Comparison of ENCODE assay signal across 8 cellular contexts in genomic region chr2:16773080-16773713, GRCh38.
DNase-seq lines count a peak whose midpoint lies in the region; ATAC-seq, FAIRE-seq and TF ChIP-seq lines count a peak whose summit lies in the region.

No MANE protein-coding gene starts in this region.

- in situ Hi-C loops in HepG2 (cut with HindIII; ENCODE audit: extremely low pct_ligation_motif_present, low pct_unique_long_range_greater_than_20kb), result loop anchor here (5.0 to 10.0 kb wide), 3 partner anchors 374 to 892 kb away; no protein-coding TSS in a partner anchor

- no peak overlapping the region for H3K9ac ChIP-seq in HepG2 (ENCODE audit: insufficient read depth, low read depth, low read length)

- peaks cover 7% of the 10 kb centered on the region; the same call in 1 of the 2 replicates for H3K4me1 ChIP-seq in HepG2 (ENCODE audit: insufficient read depth, low read length)
- no peaks in the 10 kb centered on the region for H3K4me1 ChIP-seq in uterus

- H4K20me1 ChIP-seq in HepG2 (ENCODE audit: insufficient read depth, low read length), result no peaks in the 10 kb centered on the region

- H2AFZ ChIP-seq in HepG2 (ENCODE audit: low read length), result no peak overlapping the region

- H3K9me3 ChIP-seq in HepG2 (ENCODE audit: low read length) (no peaks in the 10 kb centered on the region), uterus (no peaks in the 10 kb centered on the region)

- TF ChIP-seq POLR2A in HepG2 (IDR thresholded peaks at IDR 0.05; ENCODE audit: insufficient read depth in 1 of 2, low read depth in 2 of 2, low read length in 2 of 2) (no peak), uterus (IDR thresholded peaks at IDR 0.05) (no peak)

- POLR2A ChIA-PET in HepG2 (lab: Yijun Ruan, JAX), result no interaction called here

- H3K4me2 ChIP-seq in HepG2 (ENCODE audit: low read depth, low read length), result no peak overlapping the region

- intact Hi-C loops in HepG2 (cut with micrococcal nuclease; ENCODE audit: unreplicated experiment), result loop anchor here (1.0 to 10.0 kb wide), 3 partner anchors 127 to 902 kb away; no protein-coding TSS in a partner anchor
- intact Hi-C loops in uterus (cut with DNase I; ENCODE audit: low total_unique reads), result no loop called here

- no peak for TF ChIP-seq EP300 in HepG2 (IDR thresholded peaks at IDR 0.05; ENCODE audit: low read depth in 2 of 2, low read length in 2 of 2)
- no peak for TF ChIP-seq EP300 in HepG2 (CRISPR knock-in tag; IDR thresholded peaks at IDR 0.05; ENCODE audit: borderline replicate concordance)

- TF ChIP-seq RAD21 in HepG2 (CRISPR knock-in tag; IDR thresholded peaks at IDR 0.05), result peak; percentile 73

- ATAC-seq in GM19468 (IDR thresholded peaks at IDR 0.05; ENCODE audit: extremely low read depth, unreplicated experiment), result peak; percentile 43
- peak; percentile 89 for ATAC-seq in HG03565 (IDR thresholded peaks at IDR 0.05; ENCODE audit: unreplicated experiment)
- peak; percentile 81 for ATAC-seq in HepG2
- ATAC-seq in HG03045 (IDR thresholded peaks at IDR 0.05; ENCODE audit: unreplicated experiment), result no peak

- no peaks in the 10 kb centered on the region for H3K79me2 ChIP-seq in HepG2 (ENCODE audit: insufficient read depth, low read length)

- H3K4me3 ChIP-seq in choroid plexus epithelial cell (ENCODE audit: low read depth, low read length), result no peak overlapping the region
- H3K4me3 ChIP-seq in HepG2 (replicated peaks in 1 of 3; ENCODE audit: insufficient read depth in 1 of 3, low read depth in 2 of 3, low read length in 3 of 3), result no peak overlapping the region
- H3K4me3 ChIP-seq in uterus, result no peak overlapping the region

- H3K27ac ChIP-seq in HepG2 (ENCODE audit: extremely low read length, insufficient read depth, low read length), result no peak overlapping the region
- H3K27ac ChIP-seq in uterus, result no peak overlapping the region

- no peaks in the 10 kb centered on the region for H3K27me3 ChIP-seq in HepG2 (ENCODE audit: control insufficient read depth in 1 of 2, insufficient read depth in 2 of 2, low read length in 2 of 2)
- no peaks in the 10 kb centered on the region for H3K27me3 ChIP-seq in uterus

- WGBS in HepG2 (ENCODE audit: low lambda C conversion rate), result 16% methylated on average over 7 of the region's 8 CpGs

- FAIRE-seq in HepG2 (lab: Jason Lieb, UNC), result peak; percentile 88

- TF ChIP-seq CTCF in choroid plexus epithelial cell (conservative IDR thresholded peaks at IDR 0.05; ENCODE audit: low read depth, low read length) (peak; percentile 81), HepG2 (CRISPR knock-in tag; IDR thresholded peaks at IDR 0.05) (peak; percentile 89), uterus (IDR thresholded peaks at IDR 0.05) (peak in 3 of 4 experiments; percentile 30 to 59 (median 41))

- H3K36me3 ChIP-seq in HepG2 (replicated peaks in 1 of 2; ENCODE audit: control insufficient read depth in 1 of 2, insufficient read depth in 2 of 2, low read length in 2 of 2) (no peaks in the 10 kb centered on the region), uterus (no peaks in the 10 kb centered on the region)

- CTCF ChIA-PET in HepG2 (lab: Yijun Ruan, JAX; ENCODE audit: low intra/inter-chr PET ratio, low total read pairs), result interaction anchor here (0.7 to 6.7 kb wide), 5 partner anchors 122 to 1605 kb away, joined by 3 to 112 read pairs (median 5); no protein-coding TSS in a partner anchor

- no TSS peak for BruUV-seq in HepG2 (replicated peaks; lab: Mats Ljungman, UMichigan)

- DNase-seq in GM03348 (ENCODE audit: low spot score), result peak; percentile 79
- peak; percentile 6 to 79 for DNase-seq in NOMO-1 (lab: John Stamatoyannopoulos, UW; ENCODE audit: unreplicated experiment in 2 of 2)
- DNase-seq in choroid plexus epithelial cell (ENCODE audit: low read depth), result peak; percentile 76
- DNase-seq in HepG2 (ENCODE audit: low spot score), result peak; percentile 43
- no peak for DNase-seq in uterus

TF ChIP-seq in HepG2, 621 proteins besides CTCF, POLR2A, EP300 and RAD21:
- TF ChIP-seq ATM (IDR thresholded peaks at IDR 0.05; ENCODE audit: borderline replicate concordance) (no peak), HNRNPL (IDR thresholded peaks at IDR 0.05; ENCODE audit: low read depth, low read length) (no peak), STAG1 (CRISPR knock-in tag; IDR thresholded peaks at IDR 0.05) (peak; percentile 93), SRF (IDR thresholded peaks at IDR 0.05; ENCODE audit: low read depth, low read length) (no peak), NFKBIZ (CRISPR knock-in tag; IDR thresholded peaks at IDR 0.05) (no peak), ZNF44 (CRISPR knock-in tag; IDR thresholded peaks at IDR 0.05) (no peak), ELF3 (CRISPR knock-in tag; IDR thresholded peaks at IDR 0.05) (0 out of 2 replicates have a peak, but pooled peaks have one; percentile 32), PLRG1 (conservative IDR thresholded peaks at IDR 0.05) (no peak), SMC3 (IDR thresholded peaks at IDR 0.05; ENCODE audit: low read length) (peak; percentile 73), PATZ1 (CRISPR knock-in tag; IDR thresholded peaks at IDR 0.05) (no peak), FIP1L1 (IDR thresholded peaks at IDR 0.05; ENCODE audit: borderline replicate concordance, insufficient read depth, low read depth, low read length) (no peak), CC2D1A (CRISPR knock-in tag; IDR thresholded peaks at IDR 0.05) (no peak), ZFP36L1 (CRISPR knock-in tag; IDR thresholded peaks at IDR 0.05) (no peak)
- TF ChIP-seq, protein P1, sequence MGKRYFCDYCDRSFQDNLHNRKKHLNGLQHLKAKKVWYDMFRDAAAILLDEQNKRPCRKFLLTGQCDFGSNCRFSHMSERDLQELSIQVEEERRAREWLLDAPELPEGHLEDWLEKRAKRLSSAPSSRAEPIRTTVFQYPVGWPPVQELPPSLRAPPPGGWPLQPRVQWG (CRISPR knock-in tag; IDR thresholded peaks at IDR 0.05; ENCODE audit: borderline replicate concordance, low read depth), result no peak
TF ChIP-seq in HepG2: peak in this region for 3.

Comparison
In these comparisons a context has a peak if more than half of its experiments do, and no peak if none do; other contexts are left out.
1. DNase-seq: peak in GM03348 (single experiment), NOMO-1 (2 of 2), choroid plexus epithelial cell (single experiment) and HepG2 (single experiment); none in uterus (0 of 2).
2. Peak in every context shown above with its lines, with median percentiles within 50 percentile points of each other: CTCF ChIP-seq.